Comparison of ENCODE assay signal across 9 cellular contexts in genomic region chr1:150565240-150565639, GRCh38. TPM values are rescaled to one million over a fixed set of nuclear protein-coding genes. Genes with fewer than 3 reads are reported as not detected.
DNase-seq lines count a peak whose midpoint lies in the region; ATAC-seq and TF ChIP-seq lines count a peak whose summit lies in the region.
"Not testable (repeated sequence)": the region's sequence is repeated elsewhere in the genome, so short reads cannot be mapped to it uniquely, and the experiment has no call there.
"Had no signal": no experiment of that assay in that cellular context is flagged by ENCODE, and none has a peak within 500 bp of the region (broad histone marks: within the 10 kb centered on the region; RNA-seq: fewer than 3 reads in every experiment).

No MANE protein-coding gene starts in this region.

- not testable (repeated sequence) for H3K4me3 Mint-ChIP-seq in Caco-2 (ENCODE audit: unreplicated experiment)
- H3K4me3 Mint-ChIP-seq in activated T-helper 17 cell treated with anti-CD3 and anti-CD28 coated beads, Interleukin-2, amount 50 U/mL, for 72 hours: peak overlapping the region; percentile 98
- H3K4me3 Mint-ChIP-seq in naive thymus-derived CD8-positive, alpha-beta T cell: peak overlapping the region in 8 of 10 donors; percentile 58 to 100 (median 69)

- TF ChIP-seq CTCF in Caco-2 (IDR thresholded peaks at IDR 0.05; ENCODE audit: insufficient read depth in 1 of 2, low read depth in 1 of 2, low read length in 1 of 2, severe bottlenecking in 1 of 2, unreplicated experiment in 1 of 2); RWPE2 (IDR thresholded peaks at IDR 0.05; ENCODE audit: poor library complexity, severe bottlenecking); breast epithelium (IDR thresholded peaks at IDR 0.05); heart right ventricle (IDR thresholded peaks at IDR 0.05); spleen (IDR thresholded peaks at IDR 0.05 in 8 of 11, conservative IDR thresholded peaks at IDR 0.05 in 3 of 11); vagina (IDR thresholded peaks at IDR 0.05): not testable (repeated sequence)

- not testable (repeated sequence) for ATAC-seq in RWPE2 (ENCODE audit: low read depth); activated T-helper 17 cell treated with anti-CD3 and anti-CD28 coated beads, Interleukin-2, amount 50 U/mL, for 72 hours (replicated peaks); heart right ventricle; naive thymus-derived CD8-positive, alpha-beta T cell

- H3K36me3 Mint-ChIP-seq in Caco-2 (ENCODE audit: insufficient read depth, unreplicated experiment): peaks cover 65% of the 10 kb centered on the region
- peaks cover 75% of the 10 kb centered on the region for H3K36me3 Mint-ChIP-seq in activated T-helper 17 cell treated with anti-CD3 and anti-CD28 coated beads, Interleukin-2, amount 50 U/mL, for 72 hours (ENCODE audit: low read depth)
- H3K36me3 Mint-ChIP-seq in naive thymus-derived CD8-positive, alpha-beta T cell: not testable (repeated sequence)

- not testable (repeated sequence) for H3K9me3 ChIP-seq in Caco-2; RWPE2 (ENCODE audit: severe bottlenecking); breast epithelium; heart right ventricle; spleen; vagina

- POLR2A ChIA-PET in Caco-2 (lab: Charles Lee): interaction anchor here (5.6 kb wide), 1 partner anchor 12 kb away, joined by 152 read pairs; the partner anchor contains the start of gene MCL1
- POLR2A ChIA-PET in naive thymus-derived CD8-positive, alpha-beta T cell (lab: Charles Lee): interaction anchor here (0.6 to 16.2 kb wide), 9 partner anchors 13 to 678 kb away, joined by 3 to 1195 read pairs (median 5); partner anchors contain the start of genes CTSS, ENSA, MCL1 and RPRD2

- H3K27ac Mint-ChIP-seq in Caco-2 (ENCODE audit: unreplicated experiment): peak overlapping the region; percentile 29
- peak overlapping the region; percentile 95 for H3K27ac Mint-ChIP-seq in activated T-helper 17 cell treated with anti-CD3 and anti-CD28 coated beads, Interleukin-2, amount 50 U/mL, for 72 hours
- peak overlapping the region; percentile 97 to 100 (median 99) for H3K27ac Mint-ChIP-seq in naive thymus-derived CD8-positive, alpha-beta T cell

- not testable (repeated sequence) for DNase-seq in Caco-2; RWPE2 (ENCODE audit: low spot score); breast epithelium (ENCODE audit: low spot score in 2 of 2); heart right ventricle; naive thymus-derived CD8-positive, alpha-beta T cell; vagina (ENCODE audit: extremely low spot score in 2 of 2)
- peak; percentile 64 for DNase-seq in spleen

- H3K4me1 ChIP-seq in Caco-2 (peaks cover 62% of the 10 kb centered on the region), RWPE2 (ENCODE audit: insufficient read depth, poor library complexity, severe bottlenecking) (peaks cover 63% of the 10 kb centered on the region), breast epithelium (peaks cover 44 to 70% of the 10 kb centered on the region in 2 donors), heart right ventricle (peaks cover 56 to 95% (median 88%) of the 10 kb centered on the region in 9 donors), spleen (peaks cover 74 to 100% (median 94%) of the 10 kb centered on the region in 6 donors), vagina (peaks cover 92% of the 10 kb centered on the region)

- H3K36me3 ChIP-seq in Caco-2 (ENCODE audit: control insufficient read depth, insufficient read depth, low read length); RWPE2 (ENCODE audit: low read depth); breast epithelium; vagina: not testable (repeated sequence)
- H3K36me3 ChIP-seq in heart right ventricle (peaks cover 0 to 10% (median 0%) of the 10 kb centered on the region in 9 donors), spleen (peaks cover 0 to 16% (median 2%) of the 10 kb centered on the region in 6 donors)

- CTCF ChIA-PET in Caco-2 (lab: Charles Lee): not testable (repeated sequence)

- TF ChIP-seq POLR2A in breast epithelium (IDR thresholded peaks at IDR 0.05); spleen (IDR thresholded peaks at IDR 0.05); vagina (IDR thresholded peaks at IDR 0.05): not testable (repeated sequence)

- H3K27ac ChIP-seq in RWPE2 (ENCODE audit: poor library complexity, severe bottlenecking) (peak overlapping the region; percentile 100), breast epithelium (peak overlapping the region; percentile 100), heart right ventricle (peak overlapping the region; percentile 91 to 100 (median 100)), spleen (peak overlapping the region; percentile 93 to 100 (median 100)), vagina (peak overlapping the region; percentile 100)

- H3K27me3 ChIP-seq in Caco-2 (replicated peaks; ENCODE audit: control insufficient read depth, insufficient read depth, low read length); RWPE2 (ENCODE audit: insufficient read depth, poor library complexity, severe bottlenecking); breast epithelium; heart right ventricle; spleen (replicated peaks in 1 of 7); vagina: not testable (repeated sequence)

- H3K9me3 Mint-ChIP-seq in Caco-2 (ENCODE audit: unreplicated experiment); activated T-helper 17 cell treated with anti-CD3 and anti-CD28 coated beads, Interleukin-2, amount 50 U/mL, for 72 hours; naive thymus-derived CD8-positive, alpha-beta T cell: not testable (repeated sequence)

- peaks cover 54% of the 10 kb centered on the region for H3K4me1 Mint-ChIP-seq in Caco-2 (ENCODE audit: low read depth, unreplicated experiment)
- H3K4me1 Mint-ChIP-seq in activated T-helper 17 cell treated with anti-CD3 and anti-CD28 coated beads, Interleukin-2, amount 50 U/mL, for 72 hours: peaks cover 63% of the 10 kb centered on the region
- H3K4me1 Mint-ChIP-seq in naive thymus-derived CD8-positive, alpha-beta T cell: peaks cover 50 to 88% (median 83%) of the 10 kb centered on the region in 4 donors

- intact Hi-C loops in Caco-2 (cut with micrococcal nuclease; ENCODE audit: unreplicated experiment) (loop anchor here (10.0 kb wide), 2 partner anchors 410 to 440 kb away; partner anchors contain the start of genes CERS2, MINDY1 and PRUNE1), heart right ventricle (cut with DNase I) (loop anchor here in 3 of 10 donors (10.0 kb wide), 3 partner anchors 130 to 250 kb away; partner anchors contain the start of genes CTSK (in 1 of the 3) and GOLPH3L (in 1 of the 3))
- intact Hi-C loops in breast epithelium (cut with DNase I; ENCODE audit: low total_unique reads); spleen (cut with DNase I; ENCODE audit: low total_unique reads); vagina (cut with DNase I): not testable (repeated sequence)

- not testable (repeated sequence) for H3K27me3 Mint-ChIP-seq in Caco-2 (ENCODE audit: insufficient read depth, unreplicated experiment); activated T-helper 17 cell treated with anti-CD3 and anti-CD28 coated beads, Interleukin-2, amount 50 U/mL, for 72 hours; naive thymus-derived CD8-positive, alpha-beta T cell

- BruUV-seq in Caco-2 (replicated peaks; lab: Mats Ljungman, UMichigan): not testable (repeated sequence)

- not testable (repeated sequence) for H3K4me3 ChIP-seq in Caco-2 (ENCODE audit: low read depth, low read length); RWPE2 (ENCODE audit: severe bottlenecking); breast epithelium; heart right ventricle; spleen; vagina

- WGBS in heart right ventricle, 2 donors: 70 to 80% methylated on average over 11 of the region's 11 CpGs
- WGBS in spleen, 5 donors: 86 to 92% (median 90%) methylated on average over 11 of the region's 11 CpGs

RNA-seq across cellular contexts. Expression of gene MCL1, which starts 14.2 kb away (rescaled TPM):
- total RNA-seq in Caco-2 (2022) (130 and 134 TPM in 2 replicates), breast epithelium (100 to 1,000 TPM; 257 to 535 (median 333) TPM), heart right ventricle (100 to 1,000 TPM in 8 of 10 donors, 10 to 100 TPM in 2; 76.4 to 155 (median 122) TPM), spleen (100 to 1,000 TPM; 261 to 435 (median 336) TPM), vagina (181 TPM)
- 100 to 1,000 TPM; 235 to 351 TPM for total RNA-seq in activated T-helper 17 cell treated with anti-CD3 and anti-CD28 coated beads, Interleukin-2, amount 50 U/mL, for 72 hours
- polyA plus RNA-seq in heart right ventricle (10 to 100 TPM; 54.3 to 77.7 TPM), spleen (100 to 1,000 TPM in 1 of 3 donors, 10 to 100 TPM in 2; 75.8 to 118 (median 85.9) TPM)
- total RNA-seq in naive thymus-derived CD8-positive, alpha-beta T cell: 100 to 1,000 TPM; 291 TPM
- polyA plus RNA-seq in naive thymus-derived CD8-positive, alpha-beta T cell: 100 to 1,000 TPM; 125 to 170 (median 146) TPM

RNA-seq across cellular contexts. Expression of gene ADAMTSL4, which starts 16.0 kb away (rescaled TPM):
- total RNA-seq in Caco-2 (2022) (16.1 and 17.6 TPM in 2 replicates), breast epithelium (10 to 100 TPM; 11.3 to 31.8 (median 30.2) TPM), heart right ventricle (10 to 100 TPM; 22.2 to 86.5 (median 40.7) TPM), spleen (10 to 100 TPM in 5 of 7 donors, 1 to 10 TPM in 2; 2.8 to 19.1 (median 12.4) TPM), vagina (64.6 TPM)
- total RNA-seq in activated T-helper 17 cell treated with anti-CD3 and anti-CD28 coated beads, Interleukin-2, amount 50 U/mL, for 72 hours: under 1 TPM; 0.29 to 0.37 TPM
- polyA plus RNA-seq in heart right ventricle (10 to 100 TPM; 46.6 to 71.4 TPM), spleen (10 to 100 TPM in 1 of 3 donors, 1 to 10 TPM in 2; 5.0 to 10.9 (median 9.4) TPM)
- under 1 TPM; 0.16 to 0.29 TPM for total RNA-seq in naive thymus-derived CD8-positive, alpha-beta T cell
- polyA plus RNA-seq in naive thymus-derived CD8-positive, alpha-beta T cell: under 1 TPM in 1 of 3 donors, not detected in 2; 0.32 TPM
- polyA plus RNA-seq: neural cell had no signal

RNA-seq across cellular contexts. Expression of gene FALEC, which starts 49.7 kb away (rescaled TPM):
- total RNA-seq in Caco-2 (2022): 0.59 and 0.63 TPM in 2 replicates
- total RNA-seq in activated T-helper 17 cell treated with anti-CD3 and anti-CD28 coated beads, Interleukin-2, amount 50 U/mL, for 72 hours: 1 to 10 TPM in 1 of 2 donors, not detected in 1; 1.2 TPM
- 1 to 10 TPM in 1 of 3 donors, not detected in 2; 2.2 TPM for total RNA-seq in breast epithelium
- total RNA-seq in heart right ventricle: under 1 TPM in 2 of 10 donors, not detected in 8; 0.46 to 0.60 TPM
- not detected for polyA plus RNA-seq in heart right ventricle
- 1 to 10 TPM in 1 of 2 experiments, not detected in 1; 1.9 TPM for total RNA-seq in naive thymus-derived CD8-positive, alpha-beta T cell
- polyA plus RNA-seq in naive thymus-derived CD8-positive, alpha-beta T cell: 1 to 10 TPM in 1 of 3 donors, under 1 TPM in 1, not detected in 1; 0.38 to 1.3 TPM
- total RNA-seq in spleen: 1 to 10 TPM in 1 of 7 donors, under 1 TPM in 1, not detected in 5; 0.97 to 1.9 TPM
- under 1 TPM in 2 of 3 donors, not detected in 1; 0.20 to 0.29 TPM for polyA plus RNA-seq in spleen
- total RNA-seq in vagina: not detected
- polyA plus RNA-seq: neural cell had no signal

RNA-seq across cellular contexts. Expression of gene ECM1, which starts 57.3 kb away (rescaled TPM):
- total RNA-seq in Caco-2 (2022) (0.95 and 2.4 TPM in 2 replicates), breast epithelium (10 to 100 TPM in 2 of 3 donors, 1 to 10 TPM in 1; 4.0 to 53.3 (median 10.2) TPM), heart right ventricle (10 to 100 TPM in 8 of 10 donors, 1 to 10 TPM in 2; 5.8 to 26.3 (median 12.8) TPM), spleen (10 to 100 TPM in 5 of 7 donors, 1 to 10 TPM in 2; 6.6 to 16.5 (median 13.6) TPM), vagina (130 TPM)
- total RNA-seq in activated T-helper 17 cell treated with anti-CD3 and anti-CD28 coated beads, Interleukin-2, amount 50 U/mL, for 72 hours: 1 to 10 TPM; 1.1 to 2.0 TPM
- polyA plus RNA-seq in heart right ventricle (10 to 100 TPM; 24.7 to 28.2 TPM), spleen (1 to 10 TPM; 2.7 to 6.8 (median 6.4) TPM)
- total RNA-seq in naive thymus-derived CD8-positive, alpha-beta T cell: 1 to 10 TPM; 1.5 to 1.6 TPM
- polyA plus RNA-seq in naive thymus-derived CD8-positive, alpha-beta T cell: under 1 TPM in 1 of 3 donors, not detected in 2; 0.17 TPM

Comparison
In these comparisons a context has a peak if more than half of its experiments do, and no peak if none do; other contexts are left out.
1. H3K27ac Mint-ChIP-seq: peak in every context shown above with its lines; median percentile 99 in naive thymus-derived CD8-positive, alpha-beta T cell; 95 in activated T-helper 17 cell treated with anti-CD3 and anti-CD28 coated beads, Interleukin-2, amount 50 U/mL, for 72 hours; 29 in Caco-2.